ENCODE assay signal across 15 cellular contexts in the genomic region with DNA sequence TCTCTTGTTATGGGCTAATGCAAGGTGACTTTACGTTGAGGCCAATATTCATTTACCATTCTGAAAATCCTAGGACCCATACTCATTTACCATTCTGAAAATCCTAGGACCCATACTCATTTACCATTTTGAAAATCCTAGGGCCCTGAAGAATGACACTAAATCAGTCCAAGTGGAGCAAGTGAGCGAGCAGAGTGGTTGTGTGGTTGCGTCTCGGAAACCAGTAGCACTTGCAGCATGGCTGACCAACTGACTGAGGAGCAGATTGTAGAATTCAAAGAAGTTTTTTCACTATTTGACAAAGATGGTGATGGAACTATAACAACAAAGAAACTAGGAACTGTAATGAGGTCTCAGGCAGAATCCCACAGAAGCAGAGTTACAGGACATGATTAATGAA. TPM values are rescaled to one million over a fixed set of nuclear protein-coding genes. Genes with fewer than 3 reads are reported as not detected.
DNase-seq lines count a peak whose midpoint lies in the region; ATAC-seq and TF ChIP-seq lines count a peak whose summit lies in the region.
"Had no signal": no experiment of that assay in that cellular context is flagged by ENCODE, and none has a peak within 500 bp of the region (broad histone marks: within the 10 kb centered on the region; RNA-seq: fewer than 3 reads in every experiment).

No MANE protein-coding gene starts in this region.

- peak overlapping the region; percentile 18 for H3K4me3 Mint-ChIP-seq in CD4-positive, alpha-beta T cell
- H3K4me3 Mint-ChIP-seq in activated T-cell treated with anti-CD3 and anti-CD28 coated beads, Interleukin-2, amount 50 U/mL, for 4 hours = peak overlapping the region; percentile 61
- H3K4me3 Mint-ChIP-seq in naive thymus-derived CD4-positive, alpha-beta T cell = peak overlapping the region; percentile 41 to 96 (median 78)

- H3K9me3 ChIP-seq in CD4-positive, alpha-beta T cell (ENCODE audit: control insufficient read depth, low read length) = no peaks in the 10 kb centered on the region
- H3K9me3 ChIP-seq in naive thymus-derived CD4-positive, alpha-beta T cell (ENCODE audit: control insufficient read depth in 2 of 3, low read length in 3 of 3) = no peaks in the 10 kb centered on the region
- H3K9me3 ChIP-seq: BE2C, SJCRH30 had no signal

- no peaks in the 10 kb centered on the region for H3K27me3 ChIP-seq in ACC112 (ENCODE audit: insufficient read depth, low read length)
- no peaks in the 10 kb centered on the region for H3K27me3 ChIP-seq in CD4-positive, alpha-beta T cell (ENCODE audit: control insufficient read depth, insufficient read depth, low read length)
- H3K27me3 ChIP-seq in naive thymus-derived CD4-positive, alpha-beta T cell (ENCODE audit: control insufficient read depth in 2 of 2, insufficient read depth in 2 of 2, low read length in 2 of 2) = no peaks in the 10 kb centered on the region
- H3K27me3 ChIP-seq: BE2C, SJCRH30 had no signal

- H3K27ac Mint-ChIP-seq in CD4-positive, alpha-beta T cell = peak overlapping the region; percentile 80
- H3K27ac Mint-ChIP-seq in naive thymus-derived CD4-positive, alpha-beta T cell = peak overlapping the region in 8 of 9 donors; percentile 4 to 88 (median 65)

- H3K4me3 ChIP-seq in ACC112 (ENCODE audit: low read depth, low read length) = peak overlapping the region; percentile 38; the same call in 1 of the 2 replicates
- peak overlapping the region; percentile 4 for H3K4me3 ChIP-seq in naive thymus-derived CD4-positive, alpha-beta T cell (ENCODE audit: low read length)
- H3K4me3 ChIP-seq: SJCRH30 had no signal

- DNase-seq in CD4-positive, alpha-beta T cell = no peak
- DNase-seq in activated T-cell treated with anti-CD3 and anti-CD28 coated beads, Interleukin-2, amount 50 U/mL, for 4 hours = no peak
- no peak for DNase-seq in naive thymus-derived CD4-positive, alpha-beta T cell
- DNase-seq in NCI-H1694 (lab: John Stamatoyannopoulos, UW) (no peak), OCI-M1 (lab: John Stamatoyannopoulos, UW) (no peak)
- DNase-seq: BE2C, DMS53, IMR-90, kidney, mesendoderm, NCI-H2081 treated with DMSO at 0.1 percent for 48 hours, NCI-H524 treated with DMSO at 0.1 percent for 48 hours, SJCRH30 had no signal

- POLR2A ChIA-PET in CD4-positive, alpha-beta T cell (lab: Charles Lee) = interaction anchor here (0.8 to 1.4 kb wide), 3 partner anchors 17 to 71 kb away, joined by 3 to 23 read pairs (median 3); a partner anchor contains a TSS
- POLR2A ChIA-PET in naive thymus-derived CD4-positive, alpha-beta T cell (lab: Charles Lee) = interaction anchor here (0.6 kb wide), 1 partner anchor 216 kb away, joined by 3 read pairs; no protein-coding TSS in a partner anchor

- H3K4me1 Mint-ChIP-seq in CD4-positive, alpha-beta T cell (ENCODE audit: low read depth) = peaks cover 85% of the 10 kb centered on the region
- H3K4me1 Mint-ChIP-seq in activated T-cell treated with anti-CD3 and anti-CD28 coated beads, Interleukin-2, amount 50 U/mL, for 4 hours (ENCODE audit: low read depth) = peaks cover 72% of the 10 kb centered on the region
- H3K4me1 Mint-ChIP-seq in naive thymus-derived CD4-positive, alpha-beta T cell = peaks cover 53 to 89% (median 82%) of the 10 kb centered on the region in 7 donors

- CTCF ChIA-PET in CD4-positive, alpha-beta T cell (lab: Charles Lee) = interaction anchor here (0.8 kb wide), 1 partner anchor 18 kb away, joined by 6 read pairs; no protein-coding TSS in a partner anchor
- CTCF ChIA-PET in naive thymus-derived CD4-positive, alpha-beta T cell (lab: Charles Lee) = interaction anchor here (1.3 kb wide), 1 partner anchor 17 kb away, joined by 5 read pairs; a partner anchor contains a TSS

- H2AFZ ChIP-seq in ACC112 (ENCODE audit: low read length, unreplicated experiment) = no peak overlapping the region

- peaks cover 82% of the 10 kb centered on the region for H3K36me3 Mint-ChIP-seq in CD4-positive, alpha-beta T cell (ENCODE audit: low read depth)
- H3K36me3 Mint-ChIP-seq in activated T-cell treated with anti-CD3 and anti-CD28 coated beads, Interleukin-2, amount 50 U/mL, for 4 hours (ENCODE audit: insufficient read depth) = peaks cover 38% of the 10 kb centered on the region
- H3K36me3 Mint-ChIP-seq in naive thymus-derived CD4-positive, alpha-beta T cell = peaks cover 0 to 36% (median 18%) of the 10 kb centered on the region in 5 donors

- no peaks in the 10 kb centered on the region for H3K27me3 Mint-ChIP-seq in CD4-positive, alpha-beta T cell
- H3K27me3 Mint-ChIP-seq in activated T-cell treated with anti-CD3 and anti-CD28 coated beads, Interleukin-2, amount 50 U/mL, for 4 hours (ENCODE audit: low read depth) = no peaks in the 10 kb centered on the region
- no peaks in the 10 kb centered on the region for H3K27me3 Mint-ChIP-seq in naive thymus-derived CD4-positive, alpha-beta T cell

- intact Hi-C loops in CD4-positive, alpha-beta T cell (cut with DNase I, micrococcal nuclease) = no loop called here
- intact Hi-C loops in naive thymus-derived CD4-positive, alpha-beta T cell (cut with micrococcal nuclease) = loop anchor here in 1 of 2 donors (5.0 kb wide), 1 partner anchor 34 kb away; no protein-coding TSS in a partner anchor

- no peaks in the 10 kb centered on the region for H3K9me3 Mint-ChIP-seq in CD4-positive, alpha-beta T cell
- no peaks in the 10 kb centered on the region for H3K9me3 Mint-ChIP-seq in activated T-cell treated with anti-CD3 and anti-CD28 coated beads, Interleukin-2, amount 50 U/mL, for 4 hours
- peaks cover 0 to 1% (median 0%) of the 10 kb centered on the region in 11 donors for H3K9me3 Mint-ChIP-seq in naive thymus-derived CD4-positive, alpha-beta T cell

- peaks cover 61% of the 10 kb centered on the region for H3K4me1 ChIP-seq in ACC112 (ENCODE audit: control insufficient read depth, insufficient read depth, low read length, unreplicated experiment)
- H3K4me1 ChIP-seq in naive thymus-derived CD4-positive, alpha-beta T cell (ENCODE audit: control insufficient read depth in 2 of 2, insufficient read depth in 2 of 2, low read length in 2 of 2) = peaks cover 58 to 59% of the 10 kb centered on the region in 2 donors
- H3K4me1 ChIP-seq: BE2C had no signal

- peaks cover 92% of the 10 kb centered on the region for H3K79me2 ChIP-seq in ACC112 (ENCODE audit: control insufficient read depth, insufficient read depth, low read length, unreplicated experiment)

- TF ChIP-seq CTCF in CD4-positive, alpha-beta T cell (IDR thresholded peaks at IDR 0.05) = no peak

- H3K36me3 ChIP-seq in ACC112 (ENCODE audit: insufficient read depth, low read length) = peaks cover 45% of the 10 kb centered on the region
- peaks cover 6 to 35% (median 12%) of the 10 kb centered on the region in 3 experiments for H3K36me3 ChIP-seq in naive thymus-derived CD4-positive, alpha-beta T cell (ENCODE audit: control insufficient read depth in 2 of 3, insufficient read depth in 3 of 3, low read length in 3 of 3)

- peak overlapping the region; percentile 55 for H3K27ac ChIP-seq in ACC112 (ENCODE audit: low read depth, low read length)
- H3K27ac ChIP-seq in CD4-positive, alpha-beta T cell (ENCODE audit: low read depth, low read length) = no peak overlapping the region
- peak overlapping the region; percentile 50 for H3K27ac ChIP-seq in naive thymus-derived CD4-positive, alpha-beta T cell (ENCODE audit: low read depth, low read length)
- H3K27ac ChIP-seq: SJCRH30 had no signal

- ATAC-seq in CD4-positive, alpha-beta T cell (ENCODE audit: poor library complexity) = no peak
- no peak for ATAC-seq in activated T-cell treated with anti-CD3 and anti-CD28 coated beads, Interleukin-2, amount 50 U/mL, for 4 hours
- no peak for ATAC-seq in naive thymus-derived CD4-positive, alpha-beta T cell
- ATAC-seq in GM21447 (IDR thresholded peaks at IDR 0.05; ENCODE audit: unreplicated experiment) = no peak

RNA-seq across cellular contexts. Expression of a gene that starts 6.9 kb away (rescaled TPM):
- total RNA-seq in CD4-positive, alpha-beta T cell = 100 to 1,000 TPM; 155 to 157 TPM
- 100 to 1,000 TPM; 140 to 147 (median 142) TPM for total RNA-seq in activated T-cell treated with anti-CD3 and anti-CD28 coated beads, Interleukin-2, amount 50 U/mL, for 4 hours
- 100 to 1,000 TPM in 3 of 5 experiments, 10 to 100 TPM in 2; 81.6 to 124 (median 119) TPM for total RNA-seq in naive thymus-derived CD4-positive, alpha-beta T cell
- 10 to 100 TPM; 14.2 to 17.8 TPM for polyA plus RNA-seq in naive thymus-derived CD4-positive, alpha-beta T cell

RNA-seq across cellular contexts. Expression of a gene that starts 16.9 kb away (rescaled TPM):
- 10 to 100 TPM; 12.6 to 13.0 TPM for total RNA-seq in CD4-positive, alpha-beta T cell
- total RNA-seq in activated T-cell treated with anti-CD3 and anti-CD28 coated beads, Interleukin-2, amount 50 U/mL, for 4 hours = 10 to 100 TPM; 11.6 to 11.9 (median 11.8) TPM
- total RNA-seq in naive thymus-derived CD4-positive, alpha-beta T cell = 10 to 100 TPM; 13.8 to 35.9 (median 19.5) TPM
- 10 to 100 TPM; 21.0 to 25.0 TPM for polyA plus RNA-seq in naive thymus-derived CD4-positive, alpha-beta T cell

RNA-seq across cellular contexts. Expression of a gene that starts 30.8 kb away (rescaled TPM):
- 1 to 10 TPM; 2.3 to 2.5 TPM for total RNA-seq in CD4-positive, alpha-beta T cell
- total RNA-seq in activated T-cell treated with anti-CD3 and anti-CD28 coated beads, Interleukin-2, amount 50 U/mL, for 4 hours = 10 to 100 TPM; 10.5 to 16.9 (median 11.1) TPM
- total RNA-seq in naive thymus-derived CD4-positive, alpha-beta T cell = 1 to 10 TPM; 3.0 to 5.5 (median 3.2) TPM
- polyA plus RNA-seq in naive thymus-derived CD4-positive, alpha-beta T cell = 1 to 10 TPM in 1 of 2 donors, under 1 TPM in 1; 0.91 to 2.9 TPM

Comparison
In these comparisons a context has a peak if more than half of its experiments do, and no peak if none do; other contexts are left out.
1. H3K4me3 Mint-ChIP-seq: peak in every context shown above with its lines; median percentile 78 in naive thymus-derived CD4-positive, alpha-beta T cell; 61 in activated T-cell treated with anti-CD3 and anti-CD28 coated beads, Interleukin-2, amount 50 U/mL, for 4 hours; 18 in CD4-positive, alpha-beta T cell.